ENCODE assay signal across 29 cellular contexts in the genomic region with DNA sequence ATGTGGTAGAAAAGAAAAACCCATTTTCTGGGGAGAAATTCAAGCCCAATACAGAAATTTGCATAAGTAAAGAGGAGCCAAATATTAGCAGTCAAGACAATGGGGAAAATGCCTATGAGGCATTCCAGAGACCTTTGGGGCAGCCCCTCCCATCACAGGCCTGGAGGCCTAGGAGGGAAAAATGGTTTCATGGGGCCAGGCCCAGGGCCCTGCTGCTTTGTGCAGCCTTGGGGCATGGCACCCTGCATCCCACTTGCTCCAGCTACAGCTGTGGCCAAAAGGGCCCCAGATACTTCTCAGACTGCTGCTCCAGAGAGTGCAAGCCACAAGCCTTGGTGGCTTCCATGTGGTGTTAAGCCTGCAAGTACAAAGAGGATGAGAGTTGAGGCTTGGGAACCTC.
"Had no signal": no experiment of that assay in that cellular context is flagged by ENCODE, and none has a peak within 500 bp of the region (broad histone marks: within the 10 kb centered on the region; RNA-seq: fewer than 3 reads in every experiment).

No MANE protein-coding gene starts in this region.

- ATAC-seq: left colon; mucosa of descending colon; naive thymus-derived CD4-positive, alpha-beta T cell; natural killer cell treated with Interleukin-12 subunit alpha and Interleukin-12 subunit beta and Interleukin-15 and Interleukin-18, amount 100 ng/mL, for 72 hours; pancreas; right cardiac atrium; sciatic nerve; stimulated activated naive B cell treated with anti-CD40 and anti-IgM and Interleukin-4, amounts not matched to agents 10 μg/mL and 1 μg/mL and 100 μg/mL, for 72 hours; stimulated activated naive CD8-positive, alpha-beta T cell treated with anti-CD3 and anti-CD28 coated beads, Interleukin-15, Interleukin-2, amounts not matched to agents 100 U/mL and 50 U/mL, for 24 hours had no signal

- H3K36me3 ChIP-seq: pancreas, prostate gland, thyroid gland, transverse colon, upper lobe of left lung, vagina had no signal

- H3K27ac ChIP-seq: testis, thyroid gland, vagina had no signal

- DNase-seq: hypothalamus; immature natural killer cell; kidney; left colon; left ventricle myocardium inferior; midbrain; mucosa of descending colon; naive thymus-derived CD4-positive, alpha-beta T cell; nucleus accumbens; pancreas; posterior cingulate gyrus; retina; right cardiac atrium; stimulated activated CD4-positive, alpha-beta T cell treated with anti-CD3 and anti-CD28 coated beads, Interleukin-12 subunit alpha, Interleukin-12 subunit beta, amount 100 ng/mL, for 4 hours; stimulated activated CD4-positive, alpha-beta T cell treated with anti-CD3 and anti-CD28 coated beads, Interleukin-15, amount 100 ng/mL, for 24 hours; stimulated activated CD4-positive, alpha-beta T cell treated with anti-CD3 and anti-CD28 coated beads, Interleukin-2, amount 100 ng/mL, for 24 hours; stimulated activated CD4-positive, alpha-beta T cell treated with anti-CD3 and anti-CD28 coated beads, Interleukin-4, amount 100 ng/mL, for 1 hour; stimulated activated naive B cell treated with anti-CD40 and anti-IgM and Interleukin-4, amounts not matched to agents 10 μg/mL and 1 μg/mL and 100 μg/mL, for 72 hours; stimulated activated naive CD8-positive, alpha-beta T cell treated with anti-CD3 and anti-CD28 coated beads, Interleukin-15, Interleukin-2, amounts not matched to agents 100 U/mL and 50 U/mL, for 24 hours; stomach; testis; thyroid gland; transverse colon; upper lobe of left lung had no signal

- H3K4me1 ChIP-seq: pancreas, prostate gland had no signal

- H3K9me3 ChIP-seq: pancreas, prostate gland, testis, thyroid gland, vagina had no signal

- H3K4me3 ChIP-seq: left ventricle myocardium inferior, mucosa of descending colon, pancreas, prostate gland, skin epidermis, stomach, testis, thyroid gland, transverse colon, upper lobe of left lung, vagina had no signal

- H3K27me3 ChIP-seq: pancreas, stomach, testis, thyroid gland, transverse colon, upper lobe of left lung, vagina had no signal
